ENCODE assay signal across 19 cellular contexts in the genomic region with DNA sequence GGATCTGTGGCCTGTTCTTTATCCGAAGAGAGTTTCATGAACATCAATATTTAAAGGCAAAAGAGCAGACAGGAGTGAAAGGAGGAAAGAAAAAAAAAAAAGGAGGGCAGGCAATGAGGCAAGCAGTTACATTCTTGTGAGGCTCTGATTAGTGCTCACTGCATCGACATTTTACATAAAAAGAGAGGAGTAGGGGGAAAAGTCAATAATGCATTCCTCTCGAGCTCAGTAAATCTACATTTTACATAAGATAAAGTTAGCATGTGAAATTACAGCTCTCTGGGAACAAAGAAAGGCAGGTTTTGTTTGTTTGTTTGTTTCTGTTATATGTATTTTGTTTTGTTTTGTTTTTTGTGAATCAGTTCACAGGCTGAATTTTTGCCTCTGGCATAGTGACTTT.
A peak's percentile ranks its signal among the peaks of the same experiment; 100 is the strongest.
DNase-seq lines count a peak whose midpoint lies in the region; ATAC-seq and TF ChIP-seq lines count a peak whose summit lies in the region.
"Had no signal": no experiment of that assay in that cellular context is flagged by ENCODE, and none has a peak within 500 bp of the region (broad histone marks: within the 10 kb centered on the region; RNA-seq: fewer than 3 reads in every experiment).

No MANE protein-coding gene starts in this region.

- TF ChIP-seq CTCF in HCT116 (IDR thresholded peaks at IDR 0.05 in 2 of 3, conservative IDR thresholded peaks at IDR 0.05 in 1 of 3; ENCODE audit: borderline replicate concordance in 1 of 3, insufficient read depth in 1 of 3, low read depth in 2 of 3, low read length in 2 of 3) (no peak), RWPE2 (IDR thresholded peaks at IDR 0.05; ENCODE audit: poor library complexity, severe bottlenecking) (no peak), smooth muscle cell (IDR thresholded peaks at IDR 0.05; ENCODE audit: borderline replicate concordance, insufficient read depth, poor library complexity, severe bottlenecking) (no peak)

- RAD21 ChIA-PET in HCT116 (lab: Charles Lee; ENCODE audit: low non-redundant PET in 1 of 2, low total read pairs in 2 of 2, uncharacterized antibody in 2 of 2, unreplicated experiment in 2 of 2): no interaction called here

- no peak overlapping the region for H2BK5ac ChIP-seq in mesendoderm (ENCODE audit: low read length)

- H3K23ac ChIP-seq in mesendoderm (ENCODE audit: low read length): no peak overlapping the region

- TF ChIP-seq POLR2A in HCT116 (IDR thresholded peaks at IDR 0.05; ENCODE audit: borderline replicate concordance, extremely low read depth, insufficient read depth, insufficient read length): no peak

- H3K56ac ChIP-seq in mesendoderm (ENCODE audit: low read length): peak overlapping the region; percentile 43

- no peak overlapping the region for H2AK5ac ChIP-seq in mesendoderm (ENCODE audit: low read length)

- no peak for ATAC-seq in HCT116
- ATAC-seq in RWPE2 (ENCODE audit: low read depth): no peak
- no peak for ATAC-seq in HG03571 (IDR thresholded peaks at IDR 0.05; ENCODE audit: unreplicated experiment)

- no peak overlapping the region for H4K5ac ChIP-seq in mesendoderm (ENCODE audit: low read length)

- H4K20me1 ChIP-seq in HCT116 (ENCODE audit: insufficient read depth) (no peaks in the 10 kb centered on the region), smooth muscle cell (ENCODE audit: low read depth) (no peaks in the 10 kb centered on the region)

- H3K27ac ChIP-seq in HCT116 (ENCODE audit: low read depth, low read length): no peak overlapping the region
- peak overlapping the region; percentile 35 for H3K27ac ChIP-seq in RWPE2 (ENCODE audit: poor library complexity, severe bottlenecking)
- no peak overlapping the region for H3K27ac ChIP-seq in mesendoderm (ENCODE audit: low read depth, low read length)
- H3K27ac ChIP-seq in smooth muscle cell (ENCODE audit: low read depth): peak overlapping the region; percentile 52
- H3K27ac ChIP-seq: SJSA1 had no signal

- peak overlapping the region; percentile 89 for H2AFZ ChIP-seq in HCT116 (ENCODE audit: low read depth, low read length, poor library complexity, severe bottlenecking)
- peak overlapping the region; percentile 77 for H2AFZ ChIP-seq in smooth muscle cell (ENCODE audit: low read depth)

- H3K9me2 ChIP-seq in HCT116 (ENCODE audit: insufficient read depth): no peaks in the 10 kb centered on the region

- POLR2A ChIA-PET in HCT116 (lab: Charles Lee): no interaction called here

- no peak overlapping the region for H4K8ac ChIP-seq in mesendoderm (ENCODE audit: low read depth, low read length)

- H3K79me2 ChIP-seq in HCT116 (ENCODE audit: insufficient read depth, low read length) (no peaks in the 10 kb centered on the region), mesendoderm (ENCODE audit: control insufficient read depth, insufficient read depth, low read length) (no peaks in the 10 kb centered on the region), smooth muscle cell (ENCODE audit: low read depth) (no peaks in the 10 kb centered on the region)

- no peak overlapping the region for H3K4ac ChIP-seq in mesendoderm (ENCODE audit: low read depth, low read length)

- H2BK120ac ChIP-seq in mesendoderm (ENCODE audit: low read depth, low read length): peak overlapping the region; percentile 29

- BruUV-seq in HCT116 (replicated peaks; lab: Mats Ljungman, UMichigan): no TSS peak

- H2BK15ac ChIP-seq in mesendoderm (replicated peaks; ENCODE audit: low read depth): no peak overlapping the region

- H3K9ac ChIP-seq in HCT116 (ENCODE audit: low read length) (no peak overlapping the region), mesendoderm (ENCODE audit: low read length) (no peak overlapping the region), smooth muscle cell (ENCODE audit: low read depth) (no peak overlapping the region)

- peaks cover 31 to 60% of the 10 kb centered on the region in 2 experiments for H3K4me1 ChIP-seq in HCT116 (ENCODE audit: control insufficient read depth in 1 of 2, insufficient read depth in 2 of 2, low read length in 2 of 2)
- peaks cover 55% of the 10 kb centered on the region for H3K4me1 ChIP-seq in RWPE2 (ENCODE audit: insufficient read depth, poor library complexity, severe bottlenecking)
- H3K4me1 ChIP-seq in mesendoderm (ENCODE audit: control insufficient read depth, low read depth, low read length): no peaks in the 10 kb centered on the region
- peaks cover 72% of the 10 kb centered on the region for H3K4me1 ChIP-seq in smooth muscle cell (ENCODE audit: low read depth)

- H3K79me1 ChIP-seq in mesendoderm (ENCODE audit: low read length): no peaks in the 10 kb centered on the region

- intact Hi-C loops in HCT116 (cut with micrococcal nuclease): no loop called here

- no peaks in the 10 kb centered on the region; a peak in 1 of 4 replicates for H3K36me3 ChIP-seq in HCT116 (ENCODE audit: control insufficient read depth in 1 of 2, insufficient read depth in 2 of 2, low read length in 2 of 2)
- H3K36me3 ChIP-seq in RWPE2 (ENCODE audit: low read depth): no peaks in the 10 kb centered on the region
- no peaks in the 10 kb centered on the region for H3K36me3 ChIP-seq in mesendoderm (ENCODE audit: control insufficient read depth, insufficient read depth, low read length)
- no peaks in the 10 kb centered on the region for H3K36me3 ChIP-seq in smooth muscle cell (ENCODE audit: low read depth)
- H3K36me3 ChIP-seq: SJSA1 had no signal

- no peak overlapping the region for H3K4me2 ChIP-seq in HCT116 (ENCODE audit: low read length)
- no peak overlapping the region for H3K4me2 ChIP-seq in mesendoderm (ENCODE audit: low read length)
- peak overlapping the region; percentile 58 for H3K4me2 ChIP-seq in smooth muscle cell

- H3K27me3 ChIP-seq in HCT116 (ENCODE audit: insufficient read depth, low read length) (no peaks in the 10 kb centered on the region), RWPE2 (ENCODE audit: insufficient read depth, poor library complexity, severe bottlenecking) (no peaks in the 10 kb centered on the region), mesendoderm (ENCODE audit: insufficient read depth, low read length, poor library complexity) (no peaks in the 10 kb centered on the region), smooth muscle cell (ENCODE audit: low read depth) (no peaks in the 10 kb centered on the region)
- H3K27me3 ChIP-seq: SJSA1 had no signal

- DNase-seq in HCT116 (ENCODE audit: low read depth, low spot score): no peak
- no peak for DNase-seq in RWPE2 (ENCODE audit: low spot score)
- peak; percentile 67 for DNase-seq in mesendoderm
- no peak for DNase-seq in smooth muscle cell (lab: John Stamatoyannopoulos, UW; ENCODE audit: unreplicated experiment)
- no peak for DNase-seq in NCI-H1105 treated with DMSO at 0.1 percent for 48 hours (lab: John Stamatoyannopoulos, UW)
- no peak for DNase-seq in nucleus accumbens (lab: John Stamatoyannopoulos, UW)
- DNase-seq: Caco-2; CD4-positive, CD25-positive, alpha-beta regulatory T cell; DMS153; HFFc6; KBM-7; NCI-H1436; NCI-H2029; NCI-H2171 treated with DMSO at 0.1 percent for 48 hours; NCI-H446 treated with DMSO at 0.1 percent for 48 hours; NK-92 treated with Interleukin-12 subunit alpha and Interleukin-12 subunit beta, amount 100 ng/mL, for 24 hours; RPMI8226 had no signal

- peak overlapping the region; percentile 39 for H3K18ac ChIP-seq in mesendoderm (ENCODE audit: low read length)

- H3K4me3 ChIP-seq in HCT116 (replicated peaks in 1 of 2; ENCODE audit: low read depth in 1 of 2, low read length in 2 of 2): no peak overlapping the region
- H3K4me3 ChIP-seq in RWPE2 (ENCODE audit: severe bottlenecking): no peak overlapping the region
- no peak overlapping the region for H3K4me3 ChIP-seq in mesendoderm (ENCODE audit: low read length)
- no peak overlapping the region for H3K4me3 ChIP-seq in smooth muscle cell
- H3K4me3 ChIP-seq: SJSA1 had no signal

- H3K9me3 ChIP-seq in HCT116 (ENCODE audit: control insufficient read depth in 1 of 2, insufficient read depth in 1 of 2, low read depth in 1 of 2, low read length in 2 of 2): no peaks in the 10 kb centered on the region
- no peaks in the 10 kb centered on the region for H3K9me3 ChIP-seq in RWPE2 (ENCODE audit: severe bottlenecking)
- no peaks in the 10 kb centered on the region for H3K9me3 ChIP-seq in smooth muscle cell (replicated peaks; ENCODE audit: low read depth)
- H3K9me3 ChIP-seq: Caco-2, SJSA1 had no signal

- no CpG with 5 or more reads among the region's 3 CpGs for WGBS in mesendoderm (ENCODE audit: extremely low coverage, insufficient coverage, low lambda C conversion rate)
- WGBS in smooth muscle cell (ENCODE audit: low lambda C conversion rate): 13% methylated on average over 3 of the region's 3 CpGs

- H3F3A ChIP-seq in smooth muscle cell (ENCODE audit: low read depth): peaks cover 21% of the 10 kb centered on the region

- TF ChIP-seq RAD21 in HCT116 (IDR thresholded peaks at IDR 0.05; ENCODE audit: low read depth): no peak

- CTCF ChIA-PET in HCT116 (lab: Charles Lee): no interaction called here

TF ChIP-seq in HCT116, 20 proteins besides CTCF, POLR2A, EP300 and RAD21 (continues in another document):
- TF ChIP-seq SIN3A (IDR thresholded peaks at IDR 0.05; ENCODE audit: low read depth) (no peak), TCF7L2 (IDR thresholded peaks at IDR 0.05; ENCODE audit: borderline replicate concordance, extremely low read depth, insufficient read depth, insufficient read length) (no peak), YY1 (IDR thresholded peaks at IDR 0.05; ENCODE audit: extremely low read depth, insufficient replicate concordance, low read depth, low read length) (no peak), SRF (IDR thresholded peaks at IDR 0.05; ENCODE audit: low read depth) (no peak), EZH2phosphoT487 (IDR thresholded peaks at IDR 0.05; ENCODE audit: borderline replicate concordance) (no peak), FOSL1 (IDR thresholded peaks at IDR 0.05; ENCODE audit: low read depth) (no peak), ZFX (IDR thresholded peaks at IDR 0.05) (no peak), EZH2 (IDR thresholded peaks at IDR 0.05) (no peak), JUND (IDR thresholded peaks at IDR 0.05) (no peak), CBX3 (IDR thresholded peaks at IDR 0.05; ENCODE audit: low read depth) (no peak)
- TF ChIP-seq, protein P1, sequence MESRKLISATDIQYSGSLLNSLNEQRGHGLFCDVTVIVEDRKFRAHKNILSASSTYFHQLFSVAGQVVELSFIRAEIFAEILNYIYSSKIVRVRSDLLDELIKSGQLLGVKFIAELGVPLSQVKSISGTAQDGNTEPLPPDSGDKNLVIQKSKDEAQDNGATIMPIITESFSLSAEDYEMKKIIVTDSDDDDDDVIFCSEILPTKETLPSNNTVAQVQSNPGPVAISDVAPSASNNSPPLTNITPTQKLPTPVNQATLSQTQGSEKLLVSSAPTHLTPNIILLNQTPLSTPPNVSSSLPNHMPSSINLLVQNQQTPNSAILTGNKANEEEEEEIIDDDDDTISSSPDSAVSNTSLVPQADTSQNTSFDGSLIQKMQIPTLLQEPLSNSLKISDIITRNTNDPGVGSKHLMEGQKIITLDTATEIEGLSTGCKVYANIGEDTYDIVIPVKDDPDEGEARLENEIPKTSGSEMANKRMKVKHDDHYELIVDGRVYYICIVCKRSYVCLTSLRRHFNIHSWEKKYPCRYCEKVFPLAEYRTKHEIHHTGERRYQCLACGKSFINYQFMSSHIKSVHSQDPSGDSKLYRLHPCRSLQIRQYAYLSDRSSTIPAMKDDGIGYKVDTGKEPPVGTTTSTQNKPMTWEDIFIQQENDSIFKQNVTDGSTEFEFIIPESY (IDR thresholded peaks at IDR 0.05; ENCODE audit: extremely low read depth, insufficient replicate concordance, low read length): no peak

Comparison
In these comparisons a context has a peak if more than half of its experiments do, and no peak if none do; other contexts are left out.
1. H3K27ac ChIP-seq: peak in RWPE2 (single experiment) and smooth muscle cell (single experiment); none in HCT116 (single experiment) and mesendoderm (single experiment).